ENCODE assay signal across 10 cellular contexts in genomic region chr17:3886776-3887175, GRCh38. TPM values are rescaled to one million over a fixed set of nuclear protein-coding genes. Genes with fewer than 3 reads are reported as not detected.
DNase-seq lines count a peak whose midpoint lies in the region; ATAC-seq and TF ChIP-seq lines count a peak whose summit lies in the region.
"Had no signal": no experiment of that assay in that cellular context is flagged by ENCODE, and none has a peak within 500 bp of the region (broad histone marks: within the 10 kb centered on the region; RNA-seq: fewer than 3 reads in every experiment).

No MANE protein-coding gene starts in this region.

- H3K4me1 Mint-ChIP-seq in naive thymus-derived CD4-positive, alpha-beta T cell: peaks cover 31 to 49% (median 40%) of the 10 kb centered on the region in 7 donors

- ATAC-seq in naive thymus-derived CD4-positive, alpha-beta T cell: peak; percentile 76
- ATAC-seq in GM21423 (IDR thresholded peaks at IDR 0.05; ENCODE audit: unreplicated experiment) (no peak), HG03457 (IDR thresholded peaks at IDR 0.05; ENCODE audit: unreplicated experiment) (no peak)
- ATAC-seq: WTC11 had no signal

- H3K27me3 ChIP-seq in duodenal mucosa (ENCODE audit: control insufficient read depth in 1 of 2, insufficient read depth in 2 of 2, low read length in 2 of 2): no peaks in the 10 kb centered on the region
- no peaks in the 10 kb centered on the region for H3K27me3 ChIP-seq in naive thymus-derived CD4-positive, alpha-beta T cell (ENCODE audit: control insufficient read depth in 2 of 2, insufficient read depth in 2 of 2, low read length in 2 of 2)

- DNase-seq in NOMO-1 treated with DMSO at 0.1 percent for 48 hours (lab: John Stamatoyannopoulos, UW; ENCODE audit: unreplicated experiment) (peak; percentile 65), RPMI8226 (no peak), NCI-H82 treated with DMSO at 0.1 percent for 48 hours (lab: John Stamatoyannopoulos, UW; ENCODE audit: unreplicated experiment) (no peak)
- peak in 3 of 9 donors; percentile 15 to 26 (median 17) for DNase-seq in naive thymus-derived CD4-positive, alpha-beta T cell
- DNase-seq: DMS79 had no signal

- intact Hi-C loops in naive thymus-derived CD4-positive, alpha-beta T cell (cut with micrococcal nuclease): no loop called here

- no peaks in the 10 kb centered on the region for H3K9me3 ChIP-seq in duodenal mucosa (ENCODE audit: control insufficient read depth in 1 of 2, low read length in 2 of 2)
- no peaks in the 10 kb centered on the region for H3K9me3 ChIP-seq in naive thymus-derived CD4-positive, alpha-beta T cell (ENCODE audit: control insufficient read depth in 2 of 3, low read length in 3 of 3)

- peaks cover 32 to 59% of the 10 kb centered on the region in 2 donors for H3K4me1 ChIP-seq in duodenal mucosa (ENCODE audit: control insufficient read depth in 1 of 2, insufficient read depth in 2 of 2, low read length in 2 of 2)
- peaks cover 10 to 27% of the 10 kb centered on the region in 2 donors for H3K4me1 ChIP-seq in naive thymus-derived CD4-positive, alpha-beta T cell (ENCODE audit: control insufficient read depth in 2 of 2, insufficient read depth in 2 of 2, low read length in 2 of 2)

- CTCF ChIA-PET in naive thymus-derived CD4-positive, alpha-beta T cell (lab: Charles Lee): no interaction called here

- TF ChIP-seq CTCF in C4-2B (conservative IDR thresholded peaks at IDR 0.05): no peak

- peak overlapping the region; percentile 19 to 81 (median 72) for H3K4me3 Mint-ChIP-seq in naive thymus-derived CD4-positive, alpha-beta T cell
- H3K4me3 Mint-ChIP-seq: WTC11 had no signal

- peaks cover 0 to 7% (median 0%) of the 10 kb centered on the region in 5 donors for H3K27me3 Mint-ChIP-seq in naive thymus-derived CD4-positive, alpha-beta T cell

- peak overlapping the region in 1 of 2 donors; percentile 23 for H3K4me3 ChIP-seq in duodenal mucosa (ENCODE audit: low read depth in 1 of 2, low read length in 2 of 2)
- peak overlapping the region; percentile 25 for H3K4me3 ChIP-seq in naive thymus-derived CD4-positive, alpha-beta T cell (ENCODE audit: low read length)

- H3K27ac ChIP-seq in C4-2B (peak overlapping the region; percentile 90), duodenal mucosa (ENCODE audit: low read depth, low read length) (no peak overlapping the region)
- H3K27ac ChIP-seq in naive thymus-derived CD4-positive, alpha-beta T cell (ENCODE audit: low read depth, low read length): peak overlapping the region; percentile 50

- POLR2A ChIA-PET in naive thymus-derived CD4-positive, alpha-beta T cell (lab: Charles Lee): no interaction called here

- H3K9me3 Mint-ChIP-seq in naive thymus-derived CD4-positive, alpha-beta T cell: no peaks in the 10 kb centered on the region
- H3K9me3 Mint-ChIP-seq: WTC11 had no signal

- peaks cover 0 to 17% (median 0%) of the 10 kb centered on the region in 5 donors for H3K36me3 Mint-ChIP-seq in naive thymus-derived CD4-positive, alpha-beta T cell

- peak overlapping the region; percentile 76 to 98 (median 90) for H3K27ac Mint-ChIP-seq in naive thymus-derived CD4-positive, alpha-beta T cell

- H3K9ac ChIP-seq in duodenal mucosa (ENCODE audit: low read depth in 1 of 2, low read length in 2 of 2): peak overlapping the region; percentile 20 to 39

- peaks cover 0 to 11% of the 10 kb centered on the region in 2 donors for H3K36me3 ChIP-seq in duodenal mucosa (ENCODE audit: control insufficient read depth in 1 of 2, insufficient read depth in 2 of 2, low read length in 2 of 2)
- peaks cover 0 to 22% (median 0%) of the 10 kb centered on the region in 3 experiments for H3K36me3 ChIP-seq in naive thymus-derived CD4-positive, alpha-beta T cell (ENCODE audit: control insufficient read depth in 2 of 3, insufficient read depth in 3 of 3, low read length in 3 of 3)

RNA-seq across cellular contexts. Expression of gene CAMKK1, which starts 6.1 kb away (rescaled TPM):
- 10 to 100 TPM in 2 of 5 experiments, 1 to 10 TPM in 3; 4.8 to 12.5 (median 6.3) TPM for total RNA-seq in naive thymus-derived CD4-positive, alpha-beta T cell
- polyA plus RNA-seq in naive thymus-derived CD4-positive, alpha-beta T cell: 1 to 10 TPM; 2.3 to 3.2 TPM

RNA-seq across cellular contexts. Expression of gene P2RX1, which starts 29.5 kb away (rescaled TPM):
- 10 to 100 TPM in 1 of 5 experiments, 1 to 10 TPM in 1, under 1 TPM in 2, not detected in 1; 0.27 to 53.7 (median 2.7) TPM for total RNA-seq in naive thymus-derived CD4-positive, alpha-beta T cell
- polyA plus RNA-seq in naive thymus-derived CD4-positive, alpha-beta T cell: not detected

RNA-seq across cellular contexts. Expression of gene NCBP3, which starts 40.7 kb away (rescaled TPM):
- 10 to 100 TPM; 40.6 to 49.4 (median 46.7) TPM for total RNA-seq in naive thymus-derived CD4-positive, alpha-beta T cell
- polyA plus RNA-seq in naive thymus-derived CD4-positive, alpha-beta T cell: 10 to 100 TPM in 1 of 2 donors, 1 to 10 TPM in 1; 7.8 to 14.7 TPM
